In the genomic region with DNA sequence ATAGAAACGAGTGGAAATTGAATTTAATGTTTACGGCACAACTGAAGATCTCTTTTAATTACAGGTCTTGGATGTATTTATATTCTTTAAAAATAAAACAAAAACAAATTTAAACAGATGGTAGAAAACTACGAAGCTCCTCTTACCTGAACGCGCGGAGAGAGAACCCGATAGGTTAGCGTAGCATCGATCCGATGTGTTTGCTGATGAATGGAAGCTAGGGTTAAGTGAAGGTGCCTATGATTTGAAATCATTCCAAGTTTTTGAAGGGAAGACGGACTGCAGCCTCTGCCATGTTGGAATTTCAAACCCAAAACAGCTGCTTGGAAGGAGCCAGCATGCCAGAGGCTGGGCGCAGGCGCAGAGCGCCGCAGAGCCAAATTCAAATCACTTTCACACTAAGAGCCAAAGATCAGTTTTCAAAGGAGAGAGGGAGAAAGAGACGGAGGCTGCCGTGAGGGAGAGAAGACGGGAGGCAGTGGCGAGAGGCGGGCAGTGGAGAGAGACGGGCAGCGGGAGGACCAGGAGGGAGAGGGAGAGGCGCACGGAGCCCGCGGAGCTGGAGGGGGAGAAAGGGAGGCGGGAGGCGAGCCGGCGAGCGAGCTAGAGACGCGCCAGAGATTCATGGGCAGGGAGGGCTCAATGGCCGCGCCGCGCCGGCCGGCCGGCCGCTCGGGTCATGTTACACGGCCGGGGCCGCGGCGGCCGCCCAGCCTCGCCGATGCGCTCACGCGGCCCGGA, we compare ENCODE assay signal across 8 cellular contexts. TPM values are rescaled to one million over a fixed set of nuclear protein-coding genes. Genes with fewer than 3 reads are reported as not detected.
DNase-seq lines count a peak whose midpoint lies in the region; ATAC-seq lines count a peak whose summit lies in the region.

Gene FIGN (minus strand): TSS at position 317 of the 741 bp plus-strand sequence. CDS start 1,081 bp downstream, outside the sequence.

- H3K4me1 Mint-ChIP-seq in naive thymus-derived CD8-positive, alpha-beta T cell, result peaks cover 3 to 6% (median 4%) of the 10 kb centered on the region in 4 donors

- no peaks in the 10 kb centered on the region for H3K9me3 ChIP-seq in adipocyte (ENCODE audit: control insufficient read depth, low read length)

- intact Hi-C loops in Right ventricle myocardium inferior (cut with DNase I), result loop anchor here (1.0 to 5.0 kb wide), 4 partner anchors 134 to 389 kb away; no protein-coding TSS in a partner anchor

- POLR2A ChIA-PET in naive thymus-derived CD8-positive, alpha-beta T cell (lab: Charles Lee), result no interaction called here

- H3K27ac Mint-ChIP-seq in naive thymus-derived CD8-positive, alpha-beta T cell, result no peak within 1 kb of the TSS

- peaks cover 23% of the 10 kb centered on the region for H3K4me1 ChIP-seq in adipocyte (ENCODE audit: control insufficient read depth, insufficient read depth, low read length)

- H3K27me3 ChIP-seq in adipocyte (replicated peaks; ENCODE audit: control insufficient read depth, insufficient read depth, low read length), result no peaks in the 10 kb centered on the region

- no peaks in the 10 kb centered on the region for H3K36me3 ChIP-seq in adipocyte (ENCODE audit: control insufficient read depth, insufficient read depth, low read length, severe bottlenecking)

- peaks cover 19 to 35% (median 25%) of the 10 kb centered on the region in 5 donors for H3K27me3 Mint-ChIP-seq in naive thymus-derived CD8-positive, alpha-beta T cell

- peak; percentile 88 for ATAC-seq in Right ventricle myocardium inferior
- no peak for ATAC-seq in GM18502 (IDR thresholded peaks at IDR 0.05; ENCODE audit: poor library complexity, unreplicated experiment)
- ATAC-seq in naive thymus-derived CD8-positive, alpha-beta T cell, result no peak
- no peak for ATAC-seq in HG03039 (IDR thresholded peaks at IDR 0.05; ENCODE audit: unreplicated experiment)

- peak; percentile 69 for DNase-seq in DMS114 treated with DMSO at 0.1 percent for 48 hours (lab: John Stamatoyannopoulos, UW; ENCODE audit: unreplicated experiment)
- DNase-seq in NCI-H1105 treated with DMSO at 0.1 percent for 48 hours (lab: John Stamatoyannopoulos, UW), result peak; percentile 72
- DNase-seq in adipocyte (ENCODE audit: low read depth), result peak; percentile 93
- DNase-seq in Right ventricle myocardium inferior (ENCODE audit: missing footprints), result peak; percentile 85
- peak; percentile 73 for DNase-seq in occipital lobe (lab: John Stamatoyannopoulos, UW)
- DNase-seq in naive thymus-derived CD8-positive, alpha-beta T cell, result no peak

- H3K36me3 Mint-ChIP-seq in naive thymus-derived CD8-positive, alpha-beta T cell, result no peaks in the 10 kb centered on the region

- peak within 1 kb of the TSS; percentile 95 for H3K9ac ChIP-seq in adipocyte (ENCODE audit: low read length)

- peak within 1 kb of the TSS; percentile 99 for H3K4me3 ChIP-seq in adipocyte (ENCODE audit: low read length)

- peak within 1 kb of the TSS in 2 of 10 donors; percentile 50 to 54 for H3K4me3 Mint-ChIP-seq in naive thymus-derived CD8-positive, alpha-beta T cell

- H3K9me3 Mint-ChIP-seq in naive thymus-derived CD8-positive, alpha-beta T cell, result peaks cover 0 to 14% (median 5%) of the 10 kb centered on the region in 9 donors

RNA-seq across cellular contexts. Expression of gene FIGN, which starts in this region (rescaled TPM):
- 16.7 TPM for total RNA-seq in Right ventricle myocardium inferior
- total RNA-seq in occipital lobe, result 3.4 TPM
- not detected for total RNA-seq in naive thymus-derived CD8-positive, alpha-beta T cell
- not detected for polyA plus RNA-seq in naive thymus-derived CD8-positive, alpha-beta T cell

Comparison
In these comparisons a context has a peak if more than half of its experiments do, and no peak if none do; other contexts are left out.
1. DNase-seq: peak in DMS114 treated with DMSO at 0.1 percent for 48 hours (single experiment), NCI-H1105 treated with DMSO at 0.1 percent for 48 hours (single experiment), adipocyte (single experiment), Right ventricle myocardium inferior (single experiment) and occipital lobe (single experiment); none in naive thymus-derived CD8-positive, alpha-beta T cell (0 of 10).